ENCODE assay signal across 8 cellular contexts in genomic region chr7:113421696-113422330, GRCh38.
DNase-seq lines count a peak whose midpoint lies in the region; ATAC-seq and FAIRE-seq lines count a peak whose summit lies in the region.

No MANE protein-coding gene starts in this region.

- DNase-seq in DMS114 treated with DMSO at 0.1 percent for 48 hours (lab: John Stamatoyannopoulos, UW; ENCODE audit: unreplicated experiment), result peak; percentile 72
- peak; percentile 21 for DNase-seq in HTR-8/SVneo (ENCODE audit: insufficient read length, low spot score)
- peak; percentile 88 for DNase-seq in NT2/D1 (ENCODE audit: low read depth, low spot score)
- DNase-seq in activated CD8-positive, alpha-beta memory T cell treated with anti-CD3 and anti-CD28 coated beads, Interleukin-2, amount 10 ng/mL, durations not matched to agents 7 days and 5 days, result peak; percentile 83
- DNase-seq in epidermal melanocyte (ENCODE audit: insufficient read length, low spot score), result peak; percentile 39
- DNase-seq in mucosa of gallbladder (ENCODE audit: low spot score), result peak; percentile 88
- DNase-seq in stimulated activated CD8-positive, alpha-beta memory T cell treated with anti-CD3 and anti-CD28 coated beads, Interleukin-7, amount 100 ng/mL, for 1 hour (ENCODE audit: low read depth in 2 of 2), result peak; percentile 24 to 46

- CTCF ChIA-PET in activated CD8-positive, alpha-beta memory T cell treated with anti-CD3 and anti-CD28 coated beads, Interleukin-2, amount 10 ng/mL, durations not matched to agents 7 days and 5 days (lab: Charles Lee), result interaction anchor here (0.6 to 2.7 kb wide), 9 partner anchors 10 to 872 kb away, joined by 3 to 9 read pairs (median 3); no protein-coding TSS in a partner anchor

- peaks cover 3% of the 10 kb centered on the region for H3K4me1 Mint-ChIP-seq in activated CD8-positive, alpha-beta memory T cell treated with anti-CD3 and anti-CD28 coated beads, Interleukin-2, amount 10 ng/mL, durations not matched to agents 7 days and 5 days

- no peaks in the 10 kb centered on the region for H3K4me1 ChIP-seq in NT2/D1 (ENCODE audit: insufficient read depth, insufficient read length)

- H3K9me3 ChIP-seq in NT2/D1 (ENCODE audit: insufficient read depth, low read length), result no peaks in the 10 kb centered on the region

- H3K27me3 ChIP-seq in NT2/D1 (ENCODE audit: insufficient read depth, insufficient read length), result no peaks in the 10 kb centered on the region

- H3K4me3 Mint-ChIP-seq in activated CD8-positive, alpha-beta memory T cell treated with anti-CD3 and anti-CD28 coated beads, Interleukin-2, amount 10 ng/mL, durations not matched to agents 7 days and 5 days, result no peak overlapping the region

- FAIRE-seq in HTR-8/SVneo (lab: Jason Lieb, UNC), result no peak

- H3K36me3 ChIP-seq in NT2/D1 (ENCODE audit: insufficient read depth, insufficient read length, low read length), result no peaks in the 10 kb centered on the region

- H3K9ac ChIP-seq in NT2/D1 (ENCODE audit: insufficient read length, low read depth), result no peak overlapping the region

- no peaks in the 10 kb centered on the region for H3K36me3 Mint-ChIP-seq in activated CD8-positive, alpha-beta memory T cell treated with anti-CD3 and anti-CD28 coated beads, Interleukin-2, amount 10 ng/mL, durations not matched to agents 7 days and 5 days

- H3K27me3 Mint-ChIP-seq in activated CD8-positive, alpha-beta memory T cell treated with anti-CD3 and anti-CD28 coated beads, Interleukin-2, amount 10 ng/mL, durations not matched to agents 7 days and 5 days, result no peaks in the 10 kb centered on the region

- H3K27ac Mint-ChIP-seq in activated CD8-positive, alpha-beta memory T cell treated with anti-CD3 and anti-CD28 coated beads, Interleukin-2, amount 10 ng/mL, durations not matched to agents 7 days and 5 days, result no peak overlapping the region

- peak; percentile 100 for ATAC-seq in GM21528 (IDR thresholded peaks at IDR 0.05; ENCODE audit: low FRiP score, unreplicated experiment)
- peak; percentile 96 for ATAC-seq in activated CD8-positive, alpha-beta memory T cell treated with anti-CD3 and anti-CD28 coated beads, Interleukin-2, amount 10 ng/mL, durations not matched to agents 7 days and 5 days

- H3K4me3 ChIP-seq in NT2/D1 (ENCODE audit: insufficient read length, low read depth), result no peak overlapping the region

- no peaks in the 10 kb centered on the region for H3K9me3 Mint-ChIP-seq in activated CD8-positive, alpha-beta memory T cell treated with anti-CD3 and anti-CD28 coated beads, Interleukin-2, amount 10 ng/mL, durations not matched to agents 7 days and 5 days (ENCODE audit: low read depth)

Comparison
In these comparisons a context has a peak if more than half of its experiments do, and no peak if none do; other contexts are left out.
1. DNase-seq: peak in every context shown above with its lines; median percentile 88 in NT2/D1; 88 in mucosa of gallbladder; 83 in activated CD8-positive, alpha-beta memory T cell treated with anti-CD3 and anti-CD28 coated beads, Interleukin-2, amount 10 ng/mL, durations not matched to agents 7 days and 5 days; 72 in DMS114 treated with DMSO at 0.1 percent for 48 hours; 39 in epidermal melanocyte; 35 in stimulated activated CD8-positive, alpha-beta memory T cell treated with anti-CD3 and anti-CD28 coated beads, Interleukin-7, amount 100 ng/mL, for 1 hour; 21 in HTR-8/SVneo.